Comparison of ENCODE assay signal across 8 cellular contexts in genomic region chr10:58385784-58386112, GRCh38. TPM values are rescaled to one million over a fixed set of nuclear protein-coding genes. Genes with fewer than 3 reads are reported as not detected.
DNase-seq lines count a peak whose midpoint lies in the region; ATAC-seq and TF ChIP-seq lines count a peak whose summit lies in the region.

No MANE protein-coding gene starts in this region.

- no peaks in the 10 kb centered on the region for H3K9me3 Mint-ChIP-seq in endothelial cell (ENCODE audit: unreplicated experiment)

- intact Hi-C loops in vagina (cut with DNase I) = no loop called here

- H3K27ac Mint-ChIP-seq in T-helper 17 cell = peak overlapping the region; percentile 96
- H3K27ac Mint-ChIP-seq in endothelial cell (ENCODE audit: unreplicated experiment) = peak overlapping the region; percentile 96

- H3K36me3 Mint-ChIP-seq in T-helper 17 cell (ENCODE audit: low read depth) (peaks cover 4% of the 10 kb centered on the region), endothelial cell (ENCODE audit: low read depth, unreplicated experiment) (peaks cover 9% of the 10 kb centered on the region)

- H3K9ac ChIP-seq in BLaER1 = peak overlapping the region; percentile 91

- H3K4me1 ChIP-seq in BLaER1 (peaks cover 26% of the 10 kb centered on the region), vagina (peaks cover 19% of the 10 kb centered on the region)

- DNase-seq in T-helper 17 cell = no peak
- peak; percentile 52 for DNase-seq in endothelial cell (ENCODE audit: low spot score)
- peak; percentile 30 for DNase-seq in myocyte (ENCODE audit: low read depth)
- DNase-seq in vagina (ENCODE audit: extremely low spot score in 2 of 2) = no peak

- H3K9me3 ChIP-seq in BLaER1 (no peaks in the 10 kb centered on the region), T-helper 17 cell (ENCODE audit: control insufficient read depth, low read length, poor library complexity, severe bottlenecking) (no peaks in the 10 kb centered on the region), vagina (no peaks in the 10 kb centered on the region)

- H3K4me1 Mint-ChIP-seq in T-helper 17 cell = peaks cover 28% of the 10 kb centered on the region
- peaks cover 11% of the 10 kb centered on the region for H3K4me1 Mint-ChIP-seq in endothelial cell (ENCODE audit: unreplicated experiment)

- H3K4me3 Mint-ChIP-seq in T-helper 17 cell (peak overlapping the region; percentile 97), endothelial cell (ENCODE audit: unreplicated experiment) (peak overlapping the region; percentile 99)

- H3K4me3 ChIP-seq in BLaER1 (peak overlapping the region; percentile 91), vagina (peak overlapping the region; percentile 86 to 91)

- H3K4me2 ChIP-seq in BLaER1 = peak overlapping the region; percentile 91

- no peak for TF ChIP-seq CTCF in endothelial cell (IDR thresholded peaks at IDR 0.05; ENCODE audit: unreplicated experiment)
- TF ChIP-seq CTCF in vagina (IDR thresholded peaks at IDR 0.05) = no peak

- peaks cover 50% of the 10 kb centered on the region for H4K20me1 ChIP-seq in BLaER1

- peaks cover 40% of the 10 kb centered on the region for H3K36me3 ChIP-seq in BLaER1
- peaks cover 0 to 21% of the 10 kb centered on the region in 2 donors for H3K36me3 ChIP-seq in vagina

- H3K27me3 ChIP-seq in BLaER1 (no peaks in the 10 kb centered on the region), vagina (no peaks in the 10 kb centered on the region)

- peak overlapping the region; percentile 90 for H3K27ac ChIP-seq in BLaER1
- H3K27ac ChIP-seq in vagina = peak overlapping the region; percentile 90

- no peak for TF ChIP-seq POLR2A in vagina (IDR thresholded peaks at IDR 0.05)

- H3K27me3 Mint-ChIP-seq in T-helper 17 cell (no peaks in the 10 kb centered on the region), endothelial cell (ENCODE audit: unreplicated experiment) (peaks cover 1% of the 10 kb centered on the region)

- ATAC-seq in GM18909 (IDR thresholded peaks at IDR 0.05; ENCODE audit: poor library complexity, unreplicated experiment) (peak; percentile 2), HG03280 (IDR thresholded peaks at IDR 0.05; ENCODE audit: unreplicated experiment) (peak; percentile 3), T-helper 17 cell (no peak), HG03460 (IDR thresholded peaks at IDR 0.05; ENCODE audit: unreplicated experiment) (no peak)

RNA-seq across cellular contexts. Expression of gene TFAM, which starts 0.5 kb away (rescaled TPM):
- total RNA-seq in T-helper 17 cell = 10 to 100 TPM; 33.9 to 40.2 TPM
- total RNA-seq in endothelial cell (ENCODE audit: unreplicated experiment) = 39.4 TPM
- 17.7 and 22.1 TPM in 2 replicates for total RNA-seq in myocyte
- polyA plus RNA-seq in myocyte (2012) = 9.4 TPM
- 13.3 TPM for total RNA-seq in vagina

RNA-seq across cellular contexts. Expression of gene UBE2D1, which starts 50.9 kb away (rescaled TPM):
- 10 to 100 TPM; 10.5 to 14.6 TPM for total RNA-seq in T-helper 17 cell
- 22.2 TPM for total RNA-seq in endothelial cell (ENCODE audit: unreplicated experiment)
- 36.9 and 53.4 TPM in 2 replicates for total RNA-seq in myocyte
- 10.9 TPM for polyA plus RNA-seq in myocyte (2012)
- 10.1 TPM for total RNA-seq in vagina

Comparison
In these comparisons a context has a peak if more than half of its experiments do, and no peak if none do; other contexts are left out.
1. ATAC-seq: peak in GM18909 (single experiment) and HG03280 (single experiment); none in T-helper 17 cell (single experiment) and HG03460 (single experiment).
2. DNase-seq: peak in endothelial cell (single experiment) and myocyte (single experiment); none in T-helper 17 cell (0 of 3) and vagina (0 of 2).